8 cellular contexts compared by ENCODE assay signal in genomic region chr13:99151516-99151915, GRCh38. TPM values are rescaled to one million over a fixed set of nuclear protein-coding genes. Genes with fewer than 3 reads are reported as not detected.
DNase-seq lines count a peak whose midpoint lies in the region; ATAC-seq lines count a peak whose summit lies in the region.

No MANE protein-coding gene starts in this region.

- ATAC-seq in GM21447 (IDR thresholded peaks at IDR 0.05; ENCODE audit: unreplicated experiment) (peak; percentile 90), left ventricle myocardium superior (no peak)

- H3K14ac ChIP-seq in neuronal stem cell (ENCODE audit: low read length) = no peak overlapping the region

- intact Hi-C loops in left ventricle myocardium superior (cut with micrococcal nuclease) = no loop called here

- H3K4ac ChIP-seq in neuronal stem cell (ENCODE audit: low read length) = no peak overlapping the region

- H2BK5ac ChIP-seq in neuronal stem cell (ENCODE audit: low read length) = no peak overlapping the region

- H2AFZ ChIP-seq in neuronal stem cell (ENCODE audit: low read length) = no peak overlapping the region

- no peak overlapping the region for H2BK12ac ChIP-seq in neuronal stem cell (ENCODE audit: low read length)

- no peaks in the 10 kb centered on the region for H3K9me3 ChIP-seq in esophagus (ENCODE audit: control insufficient read depth in 2 of 2, insufficient read depth in 1 of 2, low read depth in 1 of 2, low read length in 1 of 2)
- H3K9me3 ChIP-seq in neuronal stem cell (replicated peaks in 1 of 2; ENCODE audit: control insufficient read depth in 2 of 2, insufficient read depth in 1 of 2, low read depth in 1 of 2, low read length in 2 of 2) = no peaks in the 10 kb centered on the region

- H3K27me3 ChIP-seq in esophagus (ENCODE audit: control insufficient read depth in 1 of 2, insufficient read depth in 2 of 2, low read length in 2 of 2) = no peaks in the 10 kb centered on the region
- peaks cover 0 to 2% (median 0%) of the 10 kb centered on the region in 3 experiments for H3K27me3 ChIP-seq in neuronal stem cell (ENCODE audit: control insufficient read depth in 3 of 3, insufficient read depth in 3 of 3, low read depth in 1 of 3, low read length in 3 of 3)

- peak; percentile 83 for DNase-seq in ELR (ENCODE audit: low read depth)
- peak; percentile 75 for DNase-seq in HPDE6-E6E7 (ENCODE audit: extremely low spot score)
- no peak for DNase-seq in NCI-H2171 (lab: John Stamatoyannopoulos, UW)
- no peak for DNase-seq in neuronal stem cell (ENCODE audit: low spot score)
- DNase-seq in GDM1 (lab: John Stamatoyannopoulos, UW) = no peak
- no peak for DNase-seq in left ventricle myocardium superior

- no peak overlapping the region for H2BK15ac ChIP-seq in neuronal stem cell (ENCODE audit: low read length)

- no peak overlapping the region for H4K8ac ChIP-seq in neuronal stem cell (ENCODE audit: low read depth, low read length)

- WGBS in esophagus, 2 donors = 55 to 62% methylated on average over 4 of the region's 4 CpGs
- no CpG with 5 or more reads among the region's 4 CpGs for WGBS in neuronal stem cell (ENCODE audit: extremely low coverage in 2 of 2, insufficient read length in 2 of 2, insufficient replicate concordance in 1 of 2), 2 donors

- H3K4me3 ChIP-seq in esophagus (ENCODE audit: low read depth in 1 of 2, low read length in 2 of 2) (no peak overlapping the region), neuronal stem cell (ENCODE audit: low read length in 2 of 2) (no peak overlapping the region)

- H3K27ac ChIP-seq in esophagus (ENCODE audit: low read depth in 2 of 2, low read length in 1 of 2) (peak overlapping the region; percentile 12 to 54), neuronal stem cell (replicated peaks; ENCODE audit: low read length) (no peak overlapping the region)

- H4K91ac ChIP-seq in neuronal stem cell (ENCODE audit: low read depth, low read length, poor library complexity) = no peak overlapping the region

- H2AK5ac ChIP-seq in neuronal stem cell (ENCODE audit: low read depth, low read length) = no peak overlapping the region

- no peaks in the 10 kb centered on the region for H3K36me3 ChIP-seq in esophagus (ENCODE audit: control insufficient read depth in 2 of 2, insufficient read depth in 2 of 2, low read length in 1 of 2)
- no peaks in the 10 kb centered on the region for H3K36me3 ChIP-seq in neuronal stem cell (replicated peaks in 1 of 2; ENCODE audit: control insufficient read depth in 2 of 2, insufficient read depth in 2 of 2, low read length in 2 of 2)

- H3K23ac ChIP-seq in neuronal stem cell (ENCODE audit: low read depth, low read length, poor library complexity) = no peak overlapping the region

- H3K4me1 ChIP-seq in esophagus (ENCODE audit: control insufficient read depth in 2 of 2, insufficient read depth in 2 of 2, low read length in 1 of 2) = peaks cover 0 to 11% of the 10 kb centered on the region in 2 donors
- no peaks in the 10 kb centered on the region for H3K4me1 ChIP-seq in neuronal stem cell (ENCODE audit: control insufficient read depth in 2 of 2, insufficient read depth in 1 of 2, low read depth in 1 of 2, low read length in 2 of 2)

- no peaks in the 10 kb centered on the region for H3K79me1 ChIP-seq in neuronal stem cell (ENCODE audit: low read depth, low read length)

- no peak overlapping the region for H2BK120ac ChIP-seq in neuronal stem cell (ENCODE audit: low read depth, low read length)

- H3K18ac ChIP-seq in neuronal stem cell (ENCODE audit: low read length) = no peak overlapping the region

- no peak overlapping the region for H3K9ac ChIP-seq in neuronal stem cell (ENCODE audit: low read depth, low read length, poor library complexity)

- no peak overlapping the region for H3K4me2 ChIP-seq in neuronal stem cell (ENCODE audit: insufficient read depth, low read length, poor library complexity, severe bottlenecking)

RNA-seq across cellular contexts. Expression of gene UBAC2, which starts 49.1 kb away (rescaled TPM):
- 10 to 100 TPM; 63.0 to 70.1 TPM for polyA plus RNA-seq in esophagus
- 70.1 TPM for polyA plus RNA-seq in neuronal stem cell (2013, experiment 1 of 2)
- 68.4 TPM for polyA plus RNA-seq in neuronal stem cell (2013, experiment 2 of 2)
- total RNA-seq in left ventricle myocardium superior = 36.3 TPM

Comparison
In these comparisons a context has a peak if more than half of its experiments do, and no peak if none do; other contexts are left out.
1. DNase-seq: peak in ELR (single experiment) and HPDE6-E6E7 (single experiment); none in NCI-H2171 (single experiment), neuronal stem cell (single experiment), GDM1 (single experiment) and left ventricle myocardium superior (single experiment).